In the genomic region with DNA sequence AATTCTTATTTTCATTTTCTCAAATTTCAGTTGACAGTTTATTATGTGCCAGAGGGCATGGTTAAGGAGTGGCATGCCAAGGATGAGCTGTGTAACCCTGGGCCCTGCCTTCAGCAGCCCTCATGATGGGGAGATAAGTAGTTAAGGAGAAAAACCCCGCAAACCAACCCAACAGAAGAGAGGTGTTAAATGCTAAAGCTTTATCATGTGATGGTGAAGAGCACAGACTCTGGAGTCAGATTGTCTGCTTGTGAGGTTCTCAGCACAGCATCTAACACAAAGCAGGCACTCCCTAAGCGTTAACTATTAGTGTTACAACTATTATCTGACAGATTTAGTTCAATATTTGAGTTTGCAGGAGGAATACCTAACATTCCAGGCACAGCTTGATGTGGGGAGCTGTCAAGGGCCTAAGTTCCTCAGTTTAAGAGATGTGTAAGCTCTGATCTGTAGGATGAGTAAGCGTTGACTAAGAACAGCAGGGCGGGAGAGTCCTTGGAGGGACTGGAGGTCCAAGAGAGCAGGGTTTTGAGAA, we compare ENCODE assay signal across 10 cellular contexts. TPM values are rescaled to one million over a fixed set of nuclear protein-coding genes. Genes with fewer than 3 reads are reported as not detected.
DNase-seq lines count a peak whose midpoint lies in the region; ATAC-seq lines count a peak whose summit lies in the region.
"Had no signal": no experiment of that assay in that cellular context is flagged by ENCODE, and none has a peak within 500 bp of the region (broad histone marks: within the 10 kb centered on the region; RNA-seq: fewer than 3 reads in every experiment).

No MANE protein-coding gene starts in this region.

- no peaks in the 10 kb centered on the region for H3K9me3 Mint-ChIP-seq in activated CD8-positive, alpha-beta memory T cell treated with anti-CD3 and anti-CD28 coated beads, Interleukin-2, amount 10 ng/mL, durations not matched to agents 7 days and 5 days (ENCODE audit: low read depth)
- H3K9me3 Mint-ChIP-seq in stimulated activated memory B cell treated with anti-CD40 and anti-IgM and Interleukin-4, amounts not matched to agents 10 μg/mL and 1 μg/mL and 100 μg/mL, for 72 hours, result no peaks in the 10 kb centered on the region
- H3K9me3 Mint-ChIP-seq: CD14-positive monocyte, memory B cell had no signal

- no peaks in the 10 kb centered on the region for H3K9me3 ChIP-seq in T-helper 17 cell (ENCODE audit: control insufficient read depth, low read length, poor library complexity, severe bottlenecking)

- peaks cover 41% of the 10 kb centered on the region for H3K4me1 Mint-ChIP-seq in activated CD8-positive, alpha-beta memory T cell treated with anti-CD3 and anti-CD28 coated beads, Interleukin-2, amount 10 ng/mL, durations not matched to agents 7 days and 5 days
- peaks cover 37% of the 10 kb centered on the region for H3K4me1 Mint-ChIP-seq in T-helper 17 cell
- peaks cover 46% of the 10 kb centered on the region for H3K4me1 Mint-ChIP-seq in stimulated activated memory B cell treated with anti-CD40 and anti-IgM and Interleukin-4, amounts not matched to agents 10 μg/mL and 1 μg/mL and 100 μg/mL, for 72 hours

- H3K4me3 Mint-ChIP-seq in activated CD8-positive, alpha-beta memory T cell treated with anti-CD3 and anti-CD28 coated beads, Interleukin-2, amount 10 ng/mL, durations not matched to agents 7 days and 5 days, result no peak overlapping the region
- peak overlapping the region; percentile 67 for H3K4me3 Mint-ChIP-seq in T-helper 17 cell
- H3K4me3 Mint-ChIP-seq in stimulated activated memory B cell treated with anti-CD40 and anti-IgM and Interleukin-4, amounts not matched to agents 10 μg/mL and 1 μg/mL and 100 μg/mL, for 72 hours, result no peak overlapping the region
- H3K4me3 Mint-ChIP-seq: CD14-positive monocyte, memory B cell had no signal

- CTCF ChIA-PET in activated CD8-positive, alpha-beta memory T cell treated with anti-CD3 and anti-CD28 coated beads, Interleukin-2, amount 10 ng/mL, durations not matched to agents 7 days and 5 days (lab: Charles Lee), result no interaction called here

- peak overlapping the region; percentile 45 for H3K27ac Mint-ChIP-seq in activated CD8-positive, alpha-beta memory T cell treated with anti-CD3 and anti-CD28 coated beads, Interleukin-2, amount 10 ng/mL, durations not matched to agents 7 days and 5 days
- peak overlapping the region; percentile 88 for H3K27ac Mint-ChIP-seq in T-helper 17 cell
- H3K27ac Mint-ChIP-seq in stimulated activated memory B cell treated with anti-CD40 and anti-IgM and Interleukin-4, amounts not matched to agents 10 μg/mL and 1 μg/mL and 100 μg/mL, for 72 hours, result peak overlapping the region; percentile 20
- H3K27ac Mint-ChIP-seq: memory B cell had no signal

- DNase-seq in activated CD8-positive, alpha-beta memory T cell treated with anti-CD3 and anti-CD28 coated beads, Interleukin-2, amount 10 ng/mL, durations not matched to agents 7 days and 5 days, result no peak
- DNase-seq in activated CD8-positive, alpha-beta memory T cell treated with anti-CD3 and anti-CD28 coated beads for 24 hours, result no peak
- DNase-seq in T-helper 17 cell (no peak), foreskin melanocyte (peak; percentile 70), GM19238 (ENCODE audit: insufficient read length, low spot score) (no peak)

- H3K36me3 Mint-ChIP-seq in activated CD8-positive, alpha-beta memory T cell treated with anti-CD3 and anti-CD28 coated beads, Interleukin-2, amount 10 ng/mL, durations not matched to agents 7 days and 5 days, result peaks cover 25% of the 10 kb centered on the region
- H3K36me3 Mint-ChIP-seq in T-helper 17 cell (ENCODE audit: low read depth), result peaks cover 2% of the 10 kb centered on the region
- peaks cover 19% of the 10 kb centered on the region for H3K36me3 Mint-ChIP-seq in stimulated activated memory B cell treated with anti-CD40 and anti-IgM and Interleukin-4, amounts not matched to agents 10 μg/mL and 1 μg/mL and 100 μg/mL, for 72 hours
- H3K36me3 Mint-ChIP-seq: memory B cell had no signal

- ATAC-seq in activated CD8-positive, alpha-beta memory T cell treated with anti-CD3 and anti-CD28 coated beads, Interleukin-2, amount 10 ng/mL, durations not matched to agents 7 days and 5 days, result peak; percentile 62
- ATAC-seq in T-helper 17 cell, result no peak
- ATAC-seq in stimulated activated memory B cell treated with anti-CD40 and anti-IgM and Interleukin-4, amounts not matched to agents 10 μg/mL and 1 μg/mL and 100 μg/mL, for 72 hours, result no peak
- ATAC-seq in HG03095 (IDR thresholded peaks at IDR 0.05; ENCODE audit: unreplicated experiment), result no peak
- ATAC-seq in GM21576 (IDR thresholded peaks at IDR 0.05; ENCODE audit: unreplicated experiment), result no peak

- no peaks in the 10 kb centered on the region for H3K27me3 Mint-ChIP-seq in activated CD8-positive, alpha-beta memory T cell treated with anti-CD3 and anti-CD28 coated beads, Interleukin-2, amount 10 ng/mL, durations not matched to agents 7 days and 5 days
- no peaks in the 10 kb centered on the region for H3K27me3 Mint-ChIP-seq in T-helper 17 cell
- H3K27me3 Mint-ChIP-seq in stimulated activated memory B cell treated with anti-CD40 and anti-IgM and Interleukin-4, amounts not matched to agents 10 μg/mL and 1 μg/mL and 100 μg/mL, for 72 hours, result no peaks in the 10 kb centered on the region
- H3K27me3 Mint-ChIP-seq: memory B cell had no signal

RNA-seq across cellular contexts. Expression of gene STAM, which starts 29.6 kb away (rescaled TPM):
- total RNA-seq in activated CD8-positive, alpha-beta memory T cell treated with anti-CD3 and anti-CD28 coated beads, Interleukin-2, amount 10 ng/mL, durations not matched to agents 7 days and 5 days, result 10 to 100 TPM; 27.4 to 47.2 TPM
- total RNA-seq in T-helper 17 cell, result 10 to 100 TPM; 55.9 to 65.8 TPM

RNA-seq across cellular contexts. Expression of gene HACD1, which starts 56.4 kb away (rescaled TPM):
- total RNA-seq in activated CD8-positive, alpha-beta memory T cell treated with anti-CD3 and anti-CD28 coated beads, Interleukin-2, amount 10 ng/mL, durations not matched to agents 7 days and 5 days, result 1 to 10 TPM in 1 of 2 experiments, under 1 TPM in 1; 0.93 to 6.6 TPM
- 1 to 10 TPM in 1 of 2 donors, under 1 TPM in 1; 0.44 to 3.7 TPM for total RNA-seq in T-helper 17 cell

Comparison
In these comparisons a context has a peak if more than half of its experiments do, and no peak if none do; other contexts are left out.
1. H3K27ac Mint-ChIP-seq: peak in every context shown above with its lines; median percentile 88 in T-helper 17 cell; 45 in activated CD8-positive, alpha-beta memory T cell treated with anti-CD3 and anti-CD28 coated beads, Interleukin-2, amount 10 ng/mL, durations not matched to agents 7 days and 5 days; 20 in stimulated activated memory B cell treated with anti-CD40 and anti-IgM and Interleukin-4, amounts not matched to agents 10 μg/mL and 1 μg/mL and 100 μg/mL, for 72 hours.